ENCODE assay signal across 8 cellular contexts in genomic region chr6:26473429-26473757, GRCh38. TPM values are rescaled to one million over a fixed set of nuclear protein-coding genes. Genes with fewer than 3 reads are reported as not detected.
DNase-seq lines count a peak whose midpoint lies in the region; ATAC-seq, FAIRE-seq and TF ChIP-seq lines count a peak whose summit lies in the region.

No MANE protein-coding gene starts in this region.

- H3K4me1 Mint-ChIP-seq in activated CD8-positive, alpha-beta memory T cell treated with anti-CD3 and anti-CD28 coated beads, Interleukin-2, amount 10 ng/mL, durations not matched to agents 7 days and 5 days = peaks cover 42% of the 10 kb centered on the region
- peaks cover 35% of the 10 kb centered on the region for H3K4me1 Mint-ChIP-seq in activated naive CD8-positive, alpha-beta T cell treated with anti-CD3 and anti-CD28 coated beads for 36 hours

- H3K36me3 ChIP-seq in thymus (ENCODE audit: control insufficient read depth, insufficient read depth) = peaks cover 18% of the 10 kb centered on the region

- DNase-seq in activated CD8-positive, alpha-beta memory T cell treated with anti-CD3 and anti-CD28 coated beads, Interleukin-2, amount 10 ng/mL, durations not matched to agents 7 days and 5 days = no peak
- no peak for DNase-seq in activated CD8-positive, alpha-beta memory T cell treated with anti-CD3 and anti-CD28 coated beads, Interleukin-2, amount 50 U/mL, for 4 hours
- no peak for DNase-seq in activated naive CD8-positive, alpha-beta T cell treated with anti-CD3 and anti-CD28 coated beads for 36 hours
- DNase-seq in H54 (ENCODE audit: insufficient read length, low spot score) (no peak), NCI-H2107 treated with DMSO at 0.1 percent for 48 hours (lab: John Stamatoyannopoulos, UW; ENCODE audit: unreplicated experiment) (no peak)

- H3K9me3 ChIP-seq in thymus (ENCODE audit: control insufficient read depth) = peaks cover 3% of the 10 kb centered on the region

- FAIRE-seq in H54 (lab: Jason Lieb, UNC) = no peak

- CTCF ChIA-PET in activated CD8-positive, alpha-beta memory T cell treated with anti-CD3 and anti-CD28 coated beads, Interleukin-2, amount 10 ng/mL, durations not matched to agents 7 days and 5 days (lab: Charles Lee) = interaction anchor here (0.9 to 2.2 kb wide), 7 partner anchors 21 to 132 kb away, joined by 3 to 6 read pairs (median 3); no protein-coding TSS in a partner anchor

- 94% methylated on average over 1 of the region's 1 CpG for WGBS in thymus

- peaks cover 58% of the 10 kb centered on the region for H3K36me3 Mint-ChIP-seq in activated CD8-positive, alpha-beta memory T cell treated with anti-CD3 and anti-CD28 coated beads, Interleukin-2, amount 10 ng/mL, durations not matched to agents 7 days and 5 days
- peaks cover 50% of the 10 kb centered on the region for H3K36me3 Mint-ChIP-seq in activated naive CD8-positive, alpha-beta T cell treated with anti-CD3 and anti-CD28 coated beads for 36 hours

- peak overlapping the region; percentile 100 for H3K27ac Mint-ChIP-seq in activated CD8-positive, alpha-beta memory T cell treated with anti-CD3 and anti-CD28 coated beads, Interleukin-2, amount 10 ng/mL, durations not matched to agents 7 days and 5 days
- peak overlapping the region; percentile 100 for H3K27ac Mint-ChIP-seq in activated naive CD8-positive, alpha-beta T cell treated with anti-CD3 and anti-CD28 coated beads for 36 hours

- H3K27me3 ChIP-seq in layer of hippocampus (ENCODE audit: control insufficient read depth, insufficient read depth, low read length) (no peaks in the 10 kb centered on the region), thymus (ENCODE audit: control insufficient read depth, insufficient read depth) (no peaks in the 10 kb centered on the region)

- peak overlapping the region; percentile 99 for H3K4me3 Mint-ChIP-seq in activated CD8-positive, alpha-beta memory T cell treated with anti-CD3 and anti-CD28 coated beads, Interleukin-2, amount 10 ng/mL, durations not matched to agents 7 days and 5 days
- H3K4me3 Mint-ChIP-seq in activated naive CD8-positive, alpha-beta T cell treated with anti-CD3 and anti-CD28 coated beads for 36 hours = peak overlapping the region; percentile 100

- peaks cover 9% of the 10 kb centered on the region for H3K4me1 ChIP-seq in thymus (ENCODE audit: control insufficient read depth, insufficient read depth, low read length)

- H3K27me3 Mint-ChIP-seq in activated CD8-positive, alpha-beta memory T cell treated with anti-CD3 and anti-CD28 coated beads, Interleukin-2, amount 10 ng/mL, durations not matched to agents 7 days and 5 days = no peaks in the 10 kb centered on the region
- H3K27me3 Mint-ChIP-seq in activated naive CD8-positive, alpha-beta T cell treated with anti-CD3 and anti-CD28 coated beads for 36 hours = no peaks in the 10 kb centered on the region

- ATAC-seq in activated CD8-positive, alpha-beta memory T cell treated with anti-CD3 and anti-CD28 coated beads, Interleukin-2, amount 10 ng/mL, durations not matched to agents 7 days and 5 days = no peak
- no peak for ATAC-seq in GM18520 (IDR thresholded peaks at IDR 0.05; ENCODE audit: unreplicated experiment)

- peak overlapping the region; percentile 73 for H3K27ac ChIP-seq in layer of hippocampus (ENCODE audit: low read depth, low read length)
- H3K27ac ChIP-seq in thymus (ENCODE audit: low read depth) = peak overlapping the region; percentile 98

- peak overlapping the region; percentile 61 for H3K4me3 ChIP-seq in thymus (ENCODE audit: low read length)

- peaks cover 7% of the 10 kb centered on the region for H3K9me3 Mint-ChIP-seq in activated CD8-positive, alpha-beta memory T cell treated with anti-CD3 and anti-CD28 coated beads, Interleukin-2, amount 10 ng/mL, durations not matched to agents 7 days and 5 days (ENCODE audit: low read depth)
- H3K9me3 Mint-ChIP-seq in activated naive CD8-positive, alpha-beta T cell treated with anti-CD3 and anti-CD28 coated beads for 36 hours = peaks cover 14% of the 10 kb centered on the region

- TF ChIP-seq POLR2A in H54 (IDR thresholded peaks at IDR 0.05; ENCODE audit: low read depth, low read length) = no peak

RNA-seq across cellular contexts. Expression of gene BTN2A1, which starts 15.6 kb away (rescaled TPM):
- 10 to 100 TPM; 25.1 to 26.5 TPM for total RNA-seq in activated CD8-positive, alpha-beta memory T cell treated with anti-CD3 and anti-CD28 coated beads, Interleukin-2, amount 10 ng/mL, durations not matched to agents 7 days and 5 days
- total RNA-seq in activated naive CD8-positive, alpha-beta T cell treated with anti-CD3 and anti-CD28 coated beads for 36 hours = 10 to 100 TPM; 19.0 to 21.3 TPM
- polyA plus RNA-seq in thymus = 26.9 TPM

RNA-seq across cellular contexts. Expression of gene BTN1A1, which starts 26.7 kb away (rescaled TPM):
- total RNA-seq in activated CD8-positive, alpha-beta memory T cell treated with anti-CD3 and anti-CD28 coated beads, Interleukin-2, amount 10 ng/mL, durations not matched to agents 7 days and 5 days = not detected
- total RNA-seq in activated naive CD8-positive, alpha-beta T cell treated with anti-CD3 and anti-CD28 coated beads for 36 hours = under 1 TPM; 0.14 to 0.16 TPM
- polyA plus RNA-seq in thymus = 0.16 TPM

RNA-seq across cellular contexts. Expression of gene BTN3A3, which starts 33.1 kb away (rescaled TPM):
- total RNA-seq in activated CD8-positive, alpha-beta memory T cell treated with anti-CD3 and anti-CD28 coated beads, Interleukin-2, amount 10 ng/mL, durations not matched to agents 7 days and 5 days = 10 to 100 TPM; 50.1 to 63.9 TPM
- 10 to 100 TPM; 28.8 to 30.1 TPM for total RNA-seq in activated naive CD8-positive, alpha-beta T cell treated with anti-CD3 and anti-CD28 coated beads for 36 hours
- 19.3 TPM for polyA plus RNA-seq in thymus
